Comparison of ENCODE assay signal across 30 cellular contexts in genomic region chr5:73305386-73305785, GRCh38.
"Had no signal": no experiment of that assay in that cellular context is flagged by ENCODE, and none has a peak within 500 bp of the region (broad histone marks: within the 10 kb centered on the region; RNA-seq: fewer than 3 reads in every experiment).

No MANE protein-coding gene starts in this region.

- H3K9ac ChIP-seq: parathyroid adenoma had no signal

- H3K36me3 Mint-ChIP-seq: stimulated activated effector memory CD8-positive, alpha-beta T cell treated with anti-CD3 and anti-CD28 coated beads, Interleukin-12 subunit alpha, Interleukin-12 subunit beta, amount 100 ng/mL, for 72 hours had no signal

- ATAC-seq: naive thymus-derived CD8-positive, alpha-beta T cell; natural killer cell treated with Interleukin-12 subunit alpha and Interleukin-12 subunit beta and Interleukin-15 and Interleukin-18, amount 100 ng/mL, for 72 hours; psoas muscle; right cardiac atrium; right lobe of liver; stimulated activated effector memory CD8-positive, alpha-beta T cell treated with anti-CD3 and anti-CD28 coated beads, Interleukin-12 subunit alpha, Interleukin-12 subunit beta, amount 100 ng/mL, for 72 hours; stimulated activated naive B cell treated with anti-CD40 and anti-IgM and Interleukin-4, amounts not matched to agents 10 μg/mL and 1 μg/mL and 100 μg/mL, for 72 hours; upper lobe of right lung had no signal

- H3K4me3 Mint-ChIP-seq: naive thymus-derived CD8-positive, alpha-beta T cell; natural killer cell treated with Interleukin-12 subunit alpha and Interleukin-12 subunit beta and Interleukin-15 and Interleukin-18, amount 100 ng/mL, for 72 hours; nephron progenitor cell; neural crest cell; stimulated activated effector memory CD8-positive, alpha-beta T cell treated with anti-CD3 and anti-CD28 coated beads, Interleukin-12 subunit alpha, Interleukin-12 subunit beta, amount 100 ng/mL, for 72 hours; stimulated activated naive B cell treated with anti-CD40 and anti-IgM and Interleukin-4, amounts not matched to agents 10 μg/mL and 1 μg/mL and 100 μg/mL, for 72 hours; stimulated activated naive CD8-positive, alpha-beta T cell treated with anti-CD3 and anti-CD28 coated beads, Interleukin-15, Interleukin-2, amounts not matched to agents 100 ng/mL and 50 ng/mL, for 24 hours had no signal

- H3K27ac ChIP-seq: neutrophil, ovary, parathyroid adenoma, psoas muscle, right lobe of liver, sigmoid colon, stomach, thoracic aorta, thyroid gland, upper lobe of right lung, vagina had no signal

- DNase-seq: naive thymus-derived CD8-positive, alpha-beta T cell; nephron progenitor cell; nucleus accumbens; ovary; posterior cingulate gyrus; psoas muscle; right cardiac atrium; right lobe of liver; sigmoid colon; small intestine; stimulated activated CD4-positive, alpha-beta T cell treated with anti-CD3 and anti-CD28 coated beads, Interleukin-15, amount 100 ng/mL, for 24 hours; stimulated activated CD4-positive, alpha-beta T cell treated with anti-CD3 and anti-CD28 coated beads, Interleukin-2, amount 100 ng/mL, for 24 hours; stimulated activated CD4-positive, alpha-beta T cell treated with anti-CD3 and anti-CD28 coated beads, Interleukin-2, amount 100 ng/mL, for 48 hours; stimulated activated CD4-positive, alpha-beta T cell treated with anti-CD3 and anti-CD28 coated beads, Interleukin-4, amount 100 ng/mL, for 24 hours; stimulated activated naive B cell treated with anti-CD40 and anti-IgM and Interleukin-4, amounts not matched to agents 10 μg/mL and 1 μg/mL and 100 μg/mL, for 72 hours; stimulated activated naive CD4-positive, alpha-beta T cell treated with Interleukin-2 at 50 U/mL for 16 hours; stomach; thyroid gland; trophoblast cell; upper lobe of right lung had no signal

- H3K4me1 ChIP-seq: parathyroid adenoma, psoas muscle, upper lobe of right lung had no signal

- H3K27ac Mint-ChIP-seq: naive thymus-derived CD8-positive, alpha-beta T cell; natural killer cell treated with Interleukin-12 subunit alpha and Interleukin-12 subunit beta and Interleukin-15 and Interleukin-18, amount 100 ng/mL, for 72 hours; nephron progenitor cell; progenitor cell of endocrine pancreas; stimulated activated effector memory CD8-positive, alpha-beta T cell treated with anti-CD3 and anti-CD28 coated beads, Interleukin-12 subunit alpha, Interleukin-12 subunit beta, amount 100 ng/mL, for 72 hours; stimulated activated naive B cell treated with anti-CD40 and anti-IgM and Interleukin-4, amounts not matched to agents 10 μg/mL and 1 μg/mL and 100 μg/mL, for 72 hours; stimulated activated naive CD8-positive, alpha-beta T cell treated with anti-CD3 and anti-CD28 coated beads, Interleukin-15, Interleukin-2, amounts not matched to agents 100 ng/mL and 50 ng/mL, for 24 hours had no signal

- H3K79me2 ChIP-seq: parathyroid adenoma had no signal

- FAIRE-seq: small intestine had no signal

- H3K4me3 ChIP-seq: ovary, psoas muscle, right lobe of liver, sigmoid colon, stomach, thoracic aorta, thyroid gland, tibial nerve, upper lobe of right lung, vagina had no signal

- H3K9me3 ChIP-seq: neutrophil, psoas muscle, right lobe of liver, sigmoid colon, thoracic aorta, thyroid gland, tibial nerve, upper lobe of right lung, vagina had no signal

- H3K36me3 ChIP-seq: neutrophil, ovary, right lobe of liver, sigmoid colon, stomach, thoracic aorta, thyroid gland, tibial nerve, upper lobe of right lung, vagina had no signal

- H3K9me3 Mint-ChIP-seq: natural killer cell treated with Interleukin-12 subunit alpha and Interleukin-12 subunit beta and Interleukin-15 and Interleukin-18, amount 100 ng/mL, for 72 hours; nephron progenitor cell; neural crest cell; stimulated activated naive CD8-positive, alpha-beta T cell treated with anti-CD3 and anti-CD28 coated beads, Interleukin-15, Interleukin-2, amounts not matched to agents 100 ng/mL and 50 ng/mL, for 24 hours had no signal

- H2AFZ ChIP-seq: parathyroid adenoma had no signal
